ENCODE assay signal across 4 cellular contexts in the genomic region with DNA sequence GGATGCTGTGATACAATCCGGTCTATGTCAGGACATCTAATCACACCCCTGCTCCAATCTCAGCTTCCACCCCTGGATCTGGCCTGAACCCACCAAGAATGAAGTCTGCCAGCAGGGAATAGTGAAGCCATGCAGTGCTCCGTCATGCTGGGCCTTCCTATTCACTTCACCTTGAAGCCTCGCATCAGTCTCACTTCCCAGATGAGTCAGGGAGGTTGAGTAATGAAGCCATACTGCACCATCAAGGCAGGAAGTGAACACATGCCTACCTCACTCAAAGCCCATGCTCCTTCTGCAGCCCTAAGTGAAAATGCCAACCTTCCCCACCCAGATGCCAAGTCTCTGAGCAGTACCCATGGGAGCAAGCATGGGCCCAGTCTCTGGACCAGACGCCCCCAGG. TPM values are rescaled to one million over a fixed set of nuclear protein-coding genes. Genes with fewer than 3 reads are reported as not detected.
"Had no signal": no experiment of that assay in that cellular context is flagged by ENCODE, and none has a peak within 500 bp of the region (broad histone marks: within the 10 kb centered on the region; RNA-seq: fewer than 3 reads in every experiment).

No MANE protein-coding gene starts in this region.

RNA-seq across cellular contexts. Expression of gene ANXA8L1, which starts 11.1 kb away (rescaled TPM):
- total RNA-seq: fibroblast of lung, gastrocnemius medialis, mucosa of gallbladder, occipital lobe had no signal
